ENCODE assay signal across 19 cellular contexts in genomic region chr10:124120410-124121061, GRCh38.
"Had no signal": no experiment of that assay in that cellular context is flagged by ENCODE, and none has a peak within 500 bp of the region (broad histone marks: within the 10 kb centered on the region; RNA-seq: fewer than 3 reads in every experiment).

No MANE protein-coding gene starts in this region.

- H3K27me3 Mint-ChIP-seq: activated naive CD8-positive, alpha-beta T cell; central memory CD8-positive, alpha-beta T cell; effector memory CD8-positive, alpha-beta T cell had no signal

- H3K4me3 Mint-ChIP-seq: activated naive CD8-positive, alpha-beta T cell; central memory CD8-positive, alpha-beta T cell; effector memory CD8-positive, alpha-beta T cell; natural killer cell had no signal

- H3K27ac ChIP-seq: breast epithelium, stomach, uterus had no signal

- ATAC-seq: effector memory CD8-positive, alpha-beta T cell had no signal

- H3K4me1 Mint-ChIP-seq: central memory CD8-positive, alpha-beta T cell; natural killer cell had no signal

- H3K27me3 ChIP-seq: breast epithelium, esophagus muscularis mucosa, stomach, transverse colon, uterus had no signal

- H3K27ac Mint-ChIP-seq: activated naive CD8-positive, alpha-beta T cell; effector memory CD8-positive, alpha-beta T cell; natural killer cell; progenitor cell of endocrine pancreas had no signal

- H3K36me3 Mint-ChIP-seq: activated naive CD8-positive, alpha-beta T cell; natural killer cell had no signal

- H3K36me3 ChIP-seq: breast epithelium, esophagus muscularis mucosa, stomach, transverse colon, uterus had no signal

- H3K4me1 ChIP-seq: breast epithelium, uterus had no signal

- H3K9me3 ChIP-seq: breast epithelium, esophagus muscularis mucosa, stomach, transverse colon, uterus had no signal

- H3K9me3 Mint-ChIP-seq: central memory CD8-positive, alpha-beta T cell; effector memory CD8-positive, alpha-beta T cell; natural killer cell had no signal

- H3K4me3 ChIP-seq: breast epithelium, esophagus muscularis mucosa, stomach, transverse colon, uterus had no signal

- DNase-seq: activated CD4-positive, alpha-beta T cell treated with anti-CD3 and anti-CD28 coated beads for 1 hour; activated CD4-positive, alpha-beta T cell treated with anti-CD3 and anti-CD28 coated beads, Interleukin-2, amount 50 U/mL, for 4 hours; activated gamma-delta T cell treated with Interleukin-2 at 50 U/mL for 16 hours; amniotic stem cell; effector memory CD8-positive, alpha-beta T cell; glutamatergic neuron; mammary epithelial cell; midbrain; natural killer cell; stimulated activated CD4-positive, alpha-beta T cell treated with anti-CD3 and anti-CD28 coated beads, Interleukin-4, amount 100 ng/mL, for 24 hours; stomach; T-helper 9 cell; transverse colon had no signal
